ENCODE assay signal across 25 cellular contexts in genomic region chr11:107009190-107009589, GRCh38. TPM values are rescaled to one million over a fixed set of nuclear protein-coding genes. Genes with fewer than 3 reads are reported as not detected.
"Had no signal": no experiment of that assay in that cellular context is flagged by ENCODE, and none has a peak within 500 bp of the region (broad histone marks: within the 10 kb centered on the region; RNA-seq: fewer than 3 reads in every experiment).

No MANE protein-coding gene starts in this region.

- H3K4me2 ChIP-seq: smooth muscle cell had no signal

- DNase-seq: activated CD4-positive, alpha-beta T cell treated with anti-CD3 and anti-CD28 coated beads for 4 hours; activated CD4-positive, alpha-beta T cell treated with anti-CD3 and anti-CD28 coated beads, Interleukin-2, amount 50 U/mL, for 48 hours; activated CD4-positive, CD25-positive, alpha-beta regulatory T cell; activated naive CD4-positive, alpha-beta T cell treated with Interleukin-2 at 50 U/mL for 16 hours; activated naive CD8-positive, alpha-beta T cell treated with anti-CD3 and anti-CD28 coated beads for 36 hours; activated T-cell treated with anti-CD3 and anti-CD28 coated beads, Interleukin-2, amount 50 U/mL, for 48 hours; effector CD8-positive, alpha-beta T cell; foreskin melanocyte; kidney; lower lobe of right lung; mesendoderm; mucosa of descending colon; naive B cell; nucleus accumbens; stimulated activated CD4-positive, alpha-beta T cell treated with anti-CD3 and anti-CD28 coated beads, Interleukin-15, amount 100 ng/mL, for 24 hours; stomach had no signal

- H3K9me3 Mint-ChIP-seq: dendritic cell treated with granulocyte-macrophage colony-stimulating factor and Interleukin-4, amounts not matched to agents 40 ng/mL and 50 ng/mL, for 4 days; stimulated activated memory B cell treated with anti-CD40 and anti-IgM and Interleukin-4, amounts not matched to agents 10 μg/mL and 1 μg/mL and 100 μg/mL, for 72 hours had no signal

- H3K4me3 ChIP-seq: lower lobe of right lung, mucosa of descending colon, smooth muscle cell, stomach, suprapubic skin, tibial nerve had no signal

- H3K4me1 ChIP-seq: lower lobe of right lung, stomach, suprapubic skin, tibial nerve had no signal

- H3K27me3 ChIP-seq: suprapubic skin, tibial nerve had no signal

- H3K9me3 ChIP-seq: lower lobe of right lung, mucosa of descending colon, stomach, suprapubic skin, tibial nerve had no signal

- H3K36me3 ChIP-seq: lower lobe of right lung, stomach, suprapubic skin, tibial nerve had no signal

- H3K27ac Mint-ChIP-seq: activated naive CD8-positive, alpha-beta T cell treated with anti-CD3 and anti-CD28 coated beads for 36 hours; dendritic cell treated with granulocyte-macrophage colony-stimulating factor and Interleukin-4, amounts not matched to agents 40 ng/mL and 50 ng/mL, for 4 days; naive B cell; stimulated activated memory B cell treated with anti-CD40 and anti-IgM and Interleukin-4, amounts not matched to agents 10 μg/mL and 1 μg/mL and 100 μg/mL, for 72 hours had no signal

- H3K36me3 Mint-ChIP-seq: activated naive CD8-positive, alpha-beta T cell treated with anti-CD3 and anti-CD28 coated beads for 36 hours; naive B cell; stimulated activated memory B cell treated with anti-CD40 and anti-IgM and Interleukin-4, amounts not matched to agents 10 μg/mL and 1 μg/mL and 100 μg/mL, for 72 hours had no signal

- H3K4me1 Mint-ChIP-seq: activated naive CD8-positive, alpha-beta T cell treated with anti-CD3 and anti-CD28 coated beads for 36 hours; naive B cell; stimulated activated memory B cell treated with anti-CD40 and anti-IgM and Interleukin-4, amounts not matched to agents 10 μg/mL and 1 μg/mL and 100 μg/mL, for 72 hours had no signal

- H3K27me3 Mint-ChIP-seq: activated naive CD8-positive, alpha-beta T cell treated with anti-CD3 and anti-CD28 coated beads for 36 hours; dendritic cell treated with granulocyte-macrophage colony-stimulating factor and Interleukin-4, amounts not matched to agents 40 ng/mL and 50 ng/mL, for 4 days; stimulated activated memory B cell treated with anti-CD40 and anti-IgM and Interleukin-4, amounts not matched to agents 10 μg/mL and 1 μg/mL and 100 μg/mL, for 72 hours had no signal

- H3K27ac ChIP-seq: lower lobe of right lung, stomach, suprapubic skin, tibial nerve had no signal

- ATAC-seq: left lobe of liver; lower lobe of right lung; mucosa of descending colon; sciatic nerve; stimulated activated memory B cell treated with anti-CD40 and anti-IgM and Interleukin-4, amounts not matched to agents 10 μg/mL and 1 μg/mL and 100 μg/mL, for 72 hours had no signal

- H3K4me3 Mint-ChIP-seq: activated naive CD8-positive, alpha-beta T cell treated with anti-CD3 and anti-CD28 coated beads for 36 hours; dendritic cell treated with granulocyte-macrophage colony-stimulating factor and Interleukin-4, amounts not matched to agents 40 ng/mL and 50 ng/mL, for 4 days; naive B cell; stimulated activated memory B cell treated with anti-CD40 and anti-IgM and Interleukin-4, amounts not matched to agents 10 μg/mL and 1 μg/mL and 100 μg/mL, for 72 hours had no signal

RNA-seq across cellular contexts. Expression of gene GUCY1A2, which starts 9.1 kb away (rescaled TPM):
- total RNA-seq: activated CD8-positive, alpha-beta memory T cell treated with anti-CD3 and anti-CD28 coated beads for 36 hours; activated naive CD8-positive, alpha-beta T cell treated with anti-CD3 and anti-CD28 coated beads for 36 hours; bronchial epithelial cell had no signal
